8 cellular contexts compared by ENCODE assay signal in genomic region chr14:92775303-92775702, GRCh38. TPM values are rescaled to one million over a fixed set of nuclear protein-coding genes. Genes with fewer than 3 reads are reported as not detected.
DNase-seq lines count a peak whose midpoint lies in the region; ATAC-seq, FAIRE-seq and TF ChIP-seq lines count a peak whose summit lies in the region.
"Not testable (repeated sequence)": the region's sequence is repeated elsewhere in the genome, so short reads cannot be mapped to it uniquely, and the experiment has no call there.

No MANE protein-coding gene starts in this region.

- TF ChIP-seq POLR2A in GM12878 (IDR thresholded peaks at IDR 0.05; ENCODE audit: low read depth, low read length); right lobe of liver (IDR thresholded peaks at IDR 0.05); thyroid gland (IDR thresholded peaks at IDR 0.05): not testable (repeated sequence)

- not testable (repeated sequence) for H2AFZ ChIP-seq in GM12878 (ENCODE audit: control insufficient read depth, low read depth, low read length)

- H3K4me2 ChIP-seq in GM12878 (ENCODE audit: control insufficient read depth, insufficient read depth) = 0 out of 2 replicates have a peak overlapping the region, but pooled peaks have one; percentile 30

- H3K9ac ChIP-seq in GM12878 (ENCODE audit: control insufficient read depth, insufficient read depth, low read length) = not testable (repeated sequence)

- CTCF ChIA-PET in GM12878 (lab: Yijun Ruan, JAX) = interaction anchor here (0.9 to 2.1 kb wide), 7 partner anchors 9 to 89 kb away, joined by 3 to 11 read pairs (median 4); no protein-coding TSS in a partner anchor

- peaks cover 24% of the 10 kb centered on the region for H3K4me1 ChIP-seq in GM12878 (ENCODE audit: control insufficient read depth, insufficient read depth, low read length)
- H3K4me1 ChIP-seq in right lobe of liver = not testable (repeated sequence)
- peaks cover 10% of the 10 kb centered on the region in 2 donors for H3K4me1 ChIP-seq in thyroid gland

- RAD21 ChIA-PET in GM12878 (lab: Charles Lee; ENCODE audit: unreplicated experiment) = interaction anchor here (0.8 to 2.3 kb wide), 7 partner anchors 8 to 62 kb away, joined by 3 to 12 read pairs (median 5); no protein-coding TSS in a partner anchor

- POLR2A ChIA-PET in GM12878 (lab: Charles Lee) = interaction anchor here (0.6 to 1.6 kb wide), 8 partner anchors 21 to 1265 kb away, joined by 3 to 5 read pairs (median 4); partner anchors contain the start of gene PPP4R3A

- TF ChIP-seq EP300 in GM12878 (IDR thresholded peaks at IDR 0.05; ENCODE audit: borderline replicate concordance in 1 of 2, control insufficient read depth in 1 of 2, low read depth in 2 of 2, low read length in 2 of 2) = peak; percentile 70 to 91

- intact Hi-C loops in GM12878 (cut with micrococcal nuclease; ENCODE audit: unreplicated experiment); right lobe of liver (cut with DNase I); thyroid gland (cut with DNase I): not testable (repeated sequence)

- TF ChIP-seq RAD21 in GM12878 (IDR thresholded peaks at IDR 0.05; ENCODE audit: insufficient read depth, low read depth, low read length) = not testable (repeated sequence)

- H3K9me3 ChIP-seq in GM12878 (replicated peaks; ENCODE audit: control insufficient read depth, insufficient read depth, low read length); right lobe of liver; thyroid gland: not testable (repeated sequence)

- not testable (repeated sequence) for H3K27me3 ChIP-seq in GM12878 (replicated peaks in 1 of 2; ENCODE audit: control insufficient read depth in 2 of 2, insufficient read depth in 2 of 2, low read length in 1 of 2); right lobe of liver; thyroid gland

- peak; percentile 84 for FAIRE-seq in GM12878 (lab: Jason Lieb, UNC)

- SMC1A ChIA-PET in GM12878 (lab: Charles Lee; ENCODE audit: uncharacterized antibody, unreplicated experiment) = interaction anchor here (0.7 to 3.7 kb wide), 8 partner anchors 8 to 72 kb away, joined by 3 to 15 read pairs (median 4); no protein-coding TSS in a partner anchor

- BruUV-seq in GM12878 (replicated peaks; lab: Mats Ljungman, UMichigan) = not testable (repeated sequence)

- WGBS in GM12878 (ENCODE audit: insufficient coverage, insufficient replicate concordance, low lambda C conversion rate, missing lambda C conversion rate) = 2% methylated on average over 2 of the region's 2 CpGs
- WGBS in right lobe of liver (ENCODE audit: insufficient coverage, low coverage, low lambda C conversion rate, missing lambda C conversion rate) = 13% methylated on average over 2 of the region's 2 CpGs
- WGBS in thyroid gland, 2 donors = 4 to 15% methylated on average over 2 of the region's 2 CpGs

- in situ Hi-C loops in GM12878 (cut with MboI) = loop anchor here (10.0 kb wide), 1 partner anchor 191 kb away; no protein-coding TSS in a partner anchor

- DNase-seq in RPMI8226 (peak; percentile 89), GM12878 (ENCODE audit: low read depth, low spot score) (peak; percentile 90), thyroid gland (peak; percentile 50 to 54)
- not testable (repeated sequence) for DNase-seq in right lobe of liver

- not testable (repeated sequence) for H3K4me3 ChIP-seq in GM12878; right lobe of liver; thyroid gland (replicated peaks in 1 of 3)

- H4K20me1 ChIP-seq in GM12878 (ENCODE audit: control insufficient read depth, insufficient read depth) = not testable (repeated sequence)

- not testable (repeated sequence) for TF ChIP-seq CTCF in GM12878 (IDR thresholded peaks at IDR 0.05 in 2 of 3, conservative IDR thresholded peaks at IDR 0.05 in 1 of 3; ENCODE audit: control insufficient read depth in 2 of 3, extremely low read depth in 1 of 3, insufficient read depth in 1 of 3, low read depth in 3 of 3, low read length in 3 of 3); right lobe of liver (IDR thresholded peaks at IDR 0.05); thyroid gland (IDR thresholded peaks at IDR 0.05)

- not testable (repeated sequence) for H3K79me2 ChIP-seq in GM12878 (ENCODE audit: control insufficient read depth, insufficient read depth, low read length)

- not testable (repeated sequence) for H3K27ac ChIP-seq in GM12878 (ENCODE audit: control insufficient read depth, insufficient read depth); right lobe of liver
- peak overlapping the region; percentile 41 to 62 (median 46) for H3K27ac ChIP-seq in thyroid gland

- H3K36me3 ChIP-seq in GM12878 (ENCODE audit: control insufficient read depth in 2 of 2, insufficient read depth in 2 of 2, low read length in 1 of 2); right lobe of liver; thyroid gland: not testable (repeated sequence)

- ATAC-seq in GM18498 (IDR thresholded peaks at IDR 0.05; ENCODE audit: unreplicated experiment) (peak; percentile 95), GM19438 (IDR thresholded peaks at IDR 0.05; ENCODE audit: low read depth, unreplicated experiment) (peak; percentile 89), HG02759 (IDR thresholded peaks at IDR 0.05; ENCODE audit: unreplicated experiment) (peak; percentile 92), HG03354 (IDR thresholded peaks at IDR 0.05; ENCODE audit: poor library complexity, severe bottlenecking, unreplicated experiment) (peak; percentile 97), GM12878 (peak; percentile 97), right lobe of liver (peak; percentile 61 to 76 (median 68))

TF ChIP-seq in GM12878, 131 proteins besides CTCF, POLR2A, EP300 and RAD21 (continues in another document):
- TF ChIP-seq BACH1 (IDR thresholded peaks at IDR 0.05; ENCODE audit: borderline replicate concordance) (peak; percentile 71; the same call in 1 of the 2 replicates), BCL11A (IDR thresholded peaks at IDR 0.05; ENCODE audit: low read depth, low read length) (peak; percentile 81), MTA3 (IDR thresholded peaks at IDR 0.05; ENCODE audit: borderline replicate concordance, low read length) (peak; percentile 83; the same call in 1 of the 2 replicates), CEBPB (IDR thresholded peaks at IDR 0.05; ENCODE audit: borderline replicate concordance in 1 of 2, low read depth in 2 of 2, low read length in 2 of 2) (0 out of 4 replicates have a peak, but pooled peaks of 1 of the 2 experiments have one; percentile 45), GATAD2B (conservative IDR thresholded peaks at IDR 0.05; ENCODE audit: low read depth) (0 out of 2 replicates have a peak, but pooled peaks have one; percentile 52), USF2 (IDR thresholded peaks at IDR 0.05; ENCODE audit: borderline replicate concordance, low read depth, low read length) (peak; percentile 30; the same call in 1 of the 2 replicates)

RNA-seq across cellular contexts. Expression of gene GOLGA5, which starts 18.8 kb away (rescaled TPM):
- 28.4 and 31.3 TPM in 2 replicates for total RNA-seq in GM12878 (2013; cell fraction: nucleolus; rRNA removed)
- 15.6 and 18.6 TPM in 2 replicates for total RNA-seq in GM12878 (2014; rRNA removed)
- total RNA-seq in GM12878 (2014; rRNA removed; fragmentation: Illumina TruSeq; extraction: Trizol) = 23.6 and 23.8 TPM in 2 replicates
- total RNA-seq in GM12878 (2021) = 16.0 and 16.5 TPM in 2 replicates
- polyA plus RNA-seq in GM12878 (2011; ENCODE audit: low read depth) = 12.9 TPM
- polyA plus RNA-seq in GM12878 (2011; rRNA removed) = 21.5 and 31.3 TPM in 2 replicates
- 10.0 and 11.8 TPM in 2 replicates for polyA plus RNA-seq in GM12878 (2011; cell fraction: cytosol; rRNA removed)
- polyA plus RNA-seq in GM12878 (2011; cell fraction: nucleus; rRNA removed) = 12.1 and 12.3 TPM in 2 replicates
- polyA plus RNA-seq in GM12878 (2012) = 18.0 and 20.7 TPM in 2 replicates
- 25.8 and 31.6 TPM in 2 replicates for polyA plus RNA-seq in GM12878 (2014; fragmentation: Illumina TruSeq; extraction: Trizol)
- polyA plus RNA-seq in GM12878 (2014; fragmentation: Nextera tagmentation; extraction: Ambion mirVana) = 10 to 100 TPM; 10.9 to 13.9 TPM
- polyA plus RNA-seq in GM12878 (2014; rRNA removed) = 15.5 and 17.9 TPM in 2 replicates
- polyA plus RNA-seq in GM12878 (2016; fragmentation: Nextera tagmentation; extraction: Ambion mirVana) = 10 to 100 TPM; 23.9 to 30.1 TPM
- polyA minus RNA-seq in GM12878 (2011; rRNA and poly(A)+ RNA removed) = 9.5 and 14.2 TPM in 2 replicates
- polyA minus RNA-seq in GM12878 (2011; cell fraction: cytosol; rRNA and poly(A)+ RNA removed) = 7.3 and 9.5 TPM in 2 replicates
- 6.8 and 10.0 TPM in 2 replicates for polyA minus RNA-seq in GM12878 (2011; cell fraction: nucleus; rRNA and poly(A)+ RNA removed)
- 10 to 100 TPM; 20.0 to 35.6 (median 28.8) TPM for total RNA-seq in right lobe of liver
- 10 to 100 TPM; 54.5 to 58.2 (median 57.6) TPM for total RNA-seq in thyroid gland

RNA-seq across cellular contexts. Expression of gene LGMN, which starts 26.9 kb away (rescaled TPM):
- total RNA-seq in GM12878 (2013; cell fraction: nucleolus; rRNA removed) = 344 and 379 TPM in 2 replicates
- 3.7 and 4.2 TPM in 2 replicates for total RNA-seq in GM12878 (2014; rRNA removed)
- 2.6 and 3.4 TPM in 2 replicates for total RNA-seq in GM12878 (2014; rRNA removed; fragmentation: Illumina TruSeq; extraction: Trizol)
- total RNA-seq in GM12878 (2021) = 3.3 and 3.5 TPM in 2 replicates
- polyA plus RNA-seq in GM12878 (2011; ENCODE audit: low read depth) = 39.2 TPM
- 134 and 192 TPM in 2 replicates for polyA plus RNA-seq in GM12878 (2011; rRNA removed)
- polyA plus RNA-seq in GM12878 (2011; cell fraction: cytosol; rRNA removed) = 157 and 254 TPM in 2 replicates
- polyA plus RNA-seq in GM12878 (2011; cell fraction: nucleus; rRNA removed) = 130 and 231 TPM in 2 replicates
- polyA plus RNA-seq in GM12878 (2012) = 66.3 and 79.3 TPM in 2 replicates
- 4.3 and 4.4 TPM in 2 replicates for polyA plus RNA-seq in GM12878 (2014; fragmentation: Illumina TruSeq; extraction: Trizol)
- 1 to 10 TPM in 1 of 2 experiments, under 1 TPM in 1; 0.71 to 1.1 TPM for polyA plus RNA-seq in GM12878 (2014; fragmentation: Nextera tagmentation; extraction: Ambion mirVana)
- polyA plus RNA-seq in GM12878 (2014; rRNA removed) = 3.4 and 3.9 TPM in 2 replicates
- polyA plus RNA-seq in GM12878 (2016; fragmentation: Nextera tagmentation; extraction: Ambion mirVana) = 10 to 100 TPM; 11.1 to 11.3 TPM
- 119 and 127 TPM in 2 replicates for polyA minus RNA-seq in GM12878 (2011; rRNA and poly(A)+ RNA removed)
- 25.0 and 25.4 TPM in 2 replicates for polyA minus RNA-seq in GM12878 (2011; cell fraction: cytosol; rRNA and poly(A)+ RNA removed)
- 37.6 and 39.7 TPM in 2 replicates for polyA minus RNA-seq in GM12878 (2011; cell fraction: nucleus; rRNA and poly(A)+ RNA removed)
- total RNA-seq in right lobe of liver = 100 to 1,000 TPM in 1 of 6 experiments, 10 to 100 TPM in 5; 39.6 to 111 (median 49.3) TPM
- total RNA-seq in thyroid gland = 100 to 1,000 TPM; 226 to 405 (median 297) TPM
